Comparison of ENCODE assay signal across 8 cellular contexts in the genomic region with DNA sequence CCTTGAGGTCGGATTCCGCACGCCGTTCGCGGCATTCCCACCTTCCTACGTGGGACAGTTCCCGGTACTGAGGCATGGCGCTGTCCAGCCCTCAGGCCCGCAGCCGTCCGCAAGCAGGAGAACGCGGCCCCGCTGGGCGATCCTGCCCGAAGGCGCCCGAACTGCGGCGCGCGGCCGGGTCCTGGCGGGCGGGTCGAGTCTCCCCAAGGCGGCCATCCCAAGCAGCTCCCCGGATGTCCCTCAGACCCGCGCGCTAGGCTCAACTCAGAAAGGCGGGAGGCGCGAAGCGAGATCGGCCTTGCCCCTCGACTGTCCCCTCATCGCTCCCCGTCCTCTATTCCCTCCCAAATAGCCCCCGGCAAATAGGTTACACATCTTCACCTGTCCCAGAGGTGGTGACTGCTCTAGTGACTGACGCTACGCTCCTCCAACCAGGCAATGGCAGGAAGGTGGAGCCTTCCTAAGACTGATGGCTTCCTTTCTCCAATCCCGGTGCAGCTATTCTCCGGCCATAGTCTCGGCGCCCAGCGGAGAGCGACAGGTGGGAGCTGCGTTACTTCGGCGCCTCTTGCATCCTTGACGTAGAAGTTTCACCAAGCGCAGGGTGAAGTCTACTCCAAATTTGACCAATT. TPM values are rescaled to one million over a fixed set of nuclear protein-coding genes. Genes with fewer than 3 reads are reported as not detected.
DNase-seq lines count a peak whose midpoint lies in the region; ATAC-seq lines count a peak whose summit lies in the region.

No MANE protein-coding gene starts in this region.

- ATAC-seq in GM18517 (IDR thresholded peaks at IDR 0.05; ENCODE audit: unreplicated experiment) (peak; percentile 72), HG03025 (IDR thresholded peaks at IDR 0.05; ENCODE audit: low FRiP score, unreplicated experiment) (peak; percentile 65)

- DNase-seq in NCI-H2029 treated with DMSO at 0.1 percent for 48 hours (lab: John Stamatoyannopoulos, UW) (peak; percentile 97), T1000 (lab: John Stamatoyannopoulos, UW) (peak; percentile 96), astrocyte of the hippocampus (ENCODE audit: low read depth, low spot score) (peak; percentile 98), hypothalamus (lab: John Stamatoyannopoulos, UW) (peak in 50 of 51 donors; percentile 76 to 100 (median 94)), renal cortical epithelial cell (ENCODE audit: low read depth) (peak; percentile 96), OCI-M2 (lab: John Stamatoyannopoulos, UW; ENCODE audit: unreplicated experiment) (no peak)

RNA-seq across cellular contexts. Expression of a gene that starts 0.8 kb away (rescaled TPM):
- 36.1 and 81.5 TPM in 2 replicates for total RNA-seq in renal cortical epithelial cell

RNA-seq across cellular contexts. Expression of a gene that starts 40.9 kb away (rescaled TPM):
- total RNA-seq in renal cortical epithelial cell = not detected in 2 replicates

RNA-seq across cellular contexts. Expression of a gene that starts 54.4 kb away (rescaled TPM):
- total RNA-seq in renal cortical epithelial cell = 23.4 and 52.8 TPM in 2 replicates
